12 cellular contexts compared by ENCODE assay signal in the genomic region with DNA sequence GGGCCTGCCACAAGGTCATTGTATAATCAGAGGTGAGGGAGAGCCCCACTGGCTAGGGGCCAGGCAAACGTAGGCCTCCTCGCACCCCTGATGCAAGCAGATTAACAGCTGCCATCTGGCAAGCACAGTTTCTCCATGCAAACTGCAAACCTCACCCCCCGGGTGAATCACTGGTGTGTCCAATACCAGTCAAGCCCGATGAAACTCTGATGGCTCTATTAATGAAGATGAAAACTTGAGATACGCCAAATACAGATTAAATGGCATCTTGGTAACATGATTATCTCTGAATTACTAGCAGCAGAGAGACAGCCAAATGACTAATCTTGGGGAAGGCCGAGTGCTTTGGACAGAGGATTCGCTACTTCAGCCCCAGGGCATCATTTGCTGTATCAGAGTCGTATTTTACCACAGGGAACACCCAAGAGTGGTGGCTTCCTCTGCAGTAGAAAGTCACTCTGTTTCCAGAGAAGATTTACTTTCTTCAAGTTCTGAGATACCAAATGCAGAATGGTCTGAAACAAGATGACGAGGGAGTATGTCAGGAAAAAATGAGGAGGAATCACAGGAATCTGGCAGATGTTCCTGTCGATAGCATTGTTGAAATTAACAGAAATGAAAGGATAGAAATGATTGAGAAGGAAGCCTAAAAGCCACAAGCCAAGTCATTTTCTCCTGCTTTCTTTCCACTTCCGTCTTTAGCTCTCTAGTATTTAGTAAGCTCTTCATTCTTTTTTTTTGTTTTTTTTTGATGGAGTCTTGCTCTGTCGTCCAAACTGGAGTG.
DNase-seq lines count a peak whose midpoint lies in the region; ATAC-seq and TF ChIP-seq lines count a peak whose summit lies in the region.
"Had no signal": no experiment of that assay in that cellular context is flagged by ENCODE, and none has a peak within 500 bp of the region (broad histone marks: within the 10 kb centered on the region; RNA-seq: fewer than 3 reads in every experiment).

No MANE protein-coding gene starts in this region.

- no peak overlapping the region for H3K27ac Mint-ChIP-seq in type B pancreatic cell
- H3K27ac Mint-ChIP-seq: natural killer cell treated with Interleukin-12 subunit alpha and Interleukin-12 subunit beta and Interleukin-15 and Interleukin-18, amount 100 ng/mL, for 72 hours had no signal

- H3K4ac ChIP-seq in mesenchymal stem cell (ENCODE audit: low read depth in 1 of 2, low read length in 2 of 2), result no peak overlapping the region

- 88% methylated on average over 10 of the region's 12 CpGs for WGBS in mesenchymal stem cell

- no peak for TF ChIP-seq CTCF in type B pancreatic cell (conservative IDR thresholded peaks at IDR 0.05)

- H4K91ac ChIP-seq in mesenchymal stem cell (ENCODE audit: low read length), result no peak overlapping the region

- no peak overlapping the region for H2AK5ac ChIP-seq in mesenchymal stem cell (ENCODE audit: low read length, severe bottlenecking)

- ATAC-seq in HG02759 (IDR thresholded peaks at IDR 0.05; ENCODE audit: unreplicated experiment) (peak; percentile 79), GM18867 (IDR thresholded peaks at IDR 0.05; ENCODE audit: unreplicated experiment) (no peak)

- peak overlapping the region in 1 of 2 experiments; percentile 58 for H3K4me3 ChIP-seq in mesenchymal stem cell (ENCODE audit: insufficient read depth in 1 of 2, low read depth in 1 of 2, low read length in 2 of 2)
- H3K4me3 ChIP-seq: thyroid gland had no signal

- H3K36me3 Mint-ChIP-seq in type B pancreatic cell, result no peaks in the 10 kb centered on the region
- H3K36me3 Mint-ChIP-seq: natural killer cell treated with Interleukin-12 subunit alpha and Interleukin-12 subunit beta and Interleukin-15 and Interleukin-18, amount 100 ng/mL, for 72 hours had no signal

- no peak overlapping the region for H3K4me2 ChIP-seq in mesenchymal stem cell (ENCODE audit: low read length, poor library complexity, severe bottlenecking)

- H3K14ac ChIP-seq in mesenchymal stem cell (ENCODE audit: low read length in 2 of 2), result no peak overlapping the region

- H3K9ac ChIP-seq in mesenchymal stem cell (ENCODE audit: low read length), result peak overlapping the region; percentile 52

- H3K27ac ChIP-seq in mesenchymal stem cell (ENCODE audit: low read length, poor library complexity, severe bottlenecking), result no peak overlapping the region
- H3K27ac ChIP-seq: thyroid gland had no signal

- no peak overlapping the region for H3K4me3 Mint-ChIP-seq in type B pancreatic cell
- H3K4me3 Mint-ChIP-seq: natural killer cell treated with Interleukin-12 subunit alpha and Interleukin-12 subunit beta and Interleukin-15 and Interleukin-18, amount 100 ng/mL, for 72 hours had no signal

- no peaks in the 10 kb centered on the region for H3K27me3 Mint-ChIP-seq in type B pancreatic cell

- DNase-seq in GM04504 (ENCODE audit: low read depth), result peak; percentile 79
- DNase-seq in RPMI7951 (ENCODE audit: low read depth), result peak; percentile 98
- DNase-seq in mesenchymal stem cell, result peak; percentile 19
- no peak for DNase-seq in type B pancreatic cell (ENCODE audit: extremely low spot score, unreplicated experiment)
- DNase-seq in mesenteric fat pad (ENCODE audit: low spot score), result no peak
- DNase-seq in SKM-1 (lab: John Stamatoyannopoulos, UW; ENCODE audit: unreplicated experiment), result no peak
- DNase-seq: activated CD8-positive, alpha-beta memory T cell treated with anti-CD3 and anti-CD28 coated beads, Interleukin-2, amount 50 U/mL, for 48 hours; DMS53; thyroid gland had no signal

- no peak overlapping the region for H3K23ac ChIP-seq in mesenchymal stem cell (ENCODE audit: low read length in 2 of 2)

- H3K27me3 ChIP-seq in mesenchymal stem cell (ENCODE audit: control insufficient read depth in 1 of 2, insufficient read depth in 1 of 2, low read length in 2 of 2), result no peaks in the 10 kb centered on the region
- H3K27me3 ChIP-seq: thyroid gland had no signal

- no peak overlapping the region for H3K18ac ChIP-seq in mesenchymal stem cell (ENCODE audit: low read depth in 1 of 2, low read length in 2 of 2)

- H3K4me1 ChIP-seq in mesenchymal stem cell (ENCODE audit: control insufficient read depth, insufficient read depth, low read depth, low read length), result no peaks in the 10 kb centered on the region
- H3K4me1 ChIP-seq: thyroid gland had no signal

- no peak overlapping the region for H2BK12ac ChIP-seq in mesenchymal stem cell (ENCODE audit: low read length in 2 of 2)

- no peaks in the 10 kb centered on the region for H3K79me1 ChIP-seq in mesenchymal stem cell (replicated peaks; ENCODE audit: low read length, poor library complexity, severe bottlenecking)

- no peaks in the 10 kb centered on the region for H3K9me3 Mint-ChIP-seq in type B pancreatic cell
- H3K9me3 Mint-ChIP-seq: natural killer cell treated with Interleukin-12 subunit alpha and Interleukin-12 subunit beta and Interleukin-15 and Interleukin-18, amount 100 ng/mL, for 72 hours had no signal

- H3K9me3 ChIP-seq in mesenchymal stem cell (ENCODE audit: control insufficient read depth, low read length), result no peaks in the 10 kb centered on the region
- H3K9me3 ChIP-seq: thyroid gland had no signal

- H2BK5ac ChIP-seq in mesenchymal stem cell (ENCODE audit: low read depth, low read length, poor library complexity, severe bottlenecking), result no peak overlapping the region

- no peak overlapping the region for H2BK120ac ChIP-seq in mesenchymal stem cell (ENCODE audit: low read depth, low read length)

- no peaks in the 10 kb centered on the region for H3K36me3 ChIP-seq in mesenchymal stem cell (ENCODE audit: control insufficient read depth in 1 of 2, insufficient read depth in 2 of 2, low read depth in 1 of 2, low read length in 2 of 2)
- H3K36me3 ChIP-seq: thyroid gland had no signal

- no peak overlapping the region for H2BK15ac ChIP-seq in mesenchymal stem cell (ENCODE audit: low read depth, poor library complexity, severe bottlenecking)

- no peak overlapping the region for H2AFZ ChIP-seq in mesenchymal stem cell (ENCODE audit: low read depth, low read length)

- peaks cover 16% of the 10 kb centered on the region for H3K4me1 Mint-ChIP-seq in type B pancreatic cell (ENCODE audit: unreplicated experiment)

- H4K8ac ChIP-seq in mesenchymal stem cell (ENCODE audit: low read length), result no peak overlapping the region

Comparison
In these comparisons a context has a peak if more than half of its experiments do, and no peak if none do; other contexts are left out.
1. DNase-seq: peak in GM04504 (single experiment), RPMI7951 (single experiment) and mesenchymal stem cell (single experiment); none in type B pancreatic cell (single experiment), mesenteric fat pad (single experiment) and SKM-1 (single experiment).